Comparison of ENCODE assay signal across 22 cellular contexts in the genomic region with DNA sequence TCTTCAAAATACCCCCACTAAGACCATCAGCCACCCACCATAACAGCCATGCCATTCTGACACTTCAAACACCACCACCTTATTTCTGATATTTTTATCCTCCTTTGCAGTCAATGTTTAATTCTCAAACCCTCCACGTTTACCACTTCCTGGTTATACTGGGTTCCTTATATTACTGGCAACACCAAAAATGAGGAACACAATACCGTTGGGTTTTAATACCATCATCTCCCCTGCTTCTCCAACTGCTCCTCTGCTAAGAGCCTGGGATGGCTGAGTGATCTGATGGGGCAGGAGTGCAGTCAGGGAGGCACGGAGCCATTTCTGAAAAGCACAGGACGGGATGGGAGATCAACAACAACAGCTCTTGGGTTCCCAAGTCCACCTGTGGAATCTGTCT.
"Had no signal": no experiment of that assay in that cellular context is flagged by ENCODE, and none has a peak within 500 bp of the region (broad histone marks: within the 10 kb centered on the region; RNA-seq: fewer than 3 reads in every experiment).

No MANE protein-coding gene starts in this region.

- H3K4me3 ChIP-seq: body of pancreas, left lung, stomach, testis, upper lobe of left lung had no signal

- H3K9me3 ChIP-seq: body of pancreas, left lung, stomach, testis, upper lobe of left lung had no signal

- H3K9me3 Mint-ChIP-seq: activated CD4-positive, alpha-beta memory T cell treated with anti-CD3 and anti-CD28 coated beads, Interleukin-2, amount 10 ng/mL, durations not matched to agents 7 days and 5 days; activated naive CD4-positive, alpha-beta T cell treated with anti-CD3 and anti-CD28 coated beads for 36 hours; mesothelial cell of epicardium; natural killer cell treated with Interleukin-12 subunit alpha and Interleukin-12 subunit beta and Interleukin-15 and Interleukin-18, amount 100 ng/mL, for 72 hours had no signal

- H3K4me1 Mint-ChIP-seq: mesothelial cell of epicardium had no signal

- ATAC-seq: activated CD4-positive, alpha-beta T cell treated with anti-CD3 and anti-CD28 coated beads for 36 hours; activated CD8-positive, alpha-beta memory T cell treated with anti-CD3 and anti-CD28 coated beads, Interleukin-2, amount 10 ng/mL, durations not matched to agents 7 days and 5 days; body of pancreas; left lung; natural killer cell treated with Interleukin-12 subunit alpha and Interleukin-12 subunit beta and Interleukin-15 and Interleukin-18, amount 100 ng/mL, for 72 hours had no signal

- H3K27ac Mint-ChIP-seq: activated CD4-positive, alpha-beta memory T cell treated with anti-CD3 and anti-CD28 coated beads, Interleukin-2, amount 10 ng/mL, durations not matched to agents 7 days and 5 days; activated CD4-positive, alpha-beta T cell treated with anti-CD3 and anti-CD28 coated beads for 36 hours; activated CD8-positive, alpha-beta memory T cell treated with anti-CD3 and anti-CD28 coated beads, Interleukin-2, amount 10 ng/mL, durations not matched to agents 7 days and 5 days; activated naive CD4-positive, alpha-beta T cell treated with anti-CD3 and anti-CD28 coated beads for 36 hours; activated T-cell treated with anti-CD3 and anti-CD28 coated beads, Interleukin-2, amount 50 U/mL, for 24 hours; mesothelial cell of epicardium; natural killer cell treated with Interleukin-12 subunit alpha and Interleukin-12 subunit beta and Interleukin-15 and Interleukin-18, amount 100 ng/mL, for 72 hours had no signal

- H3K4me3 Mint-ChIP-seq: activated CD4-positive, alpha-beta memory T cell treated with anti-CD3 and anti-CD28 coated beads, Interleukin-2, amount 10 ng/mL, durations not matched to agents 7 days and 5 days; activated CD4-positive, alpha-beta T cell treated with anti-CD3 and anti-CD28 coated beads for 36 hours; activated CD8-positive, alpha-beta memory T cell treated with anti-CD3 and anti-CD28 coated beads, Interleukin-2, amount 10 ng/mL, durations not matched to agents 7 days and 5 days; activated naive CD4-positive, alpha-beta T cell treated with anti-CD3 and anti-CD28 coated beads for 36 hours; activated T-cell treated with anti-CD3 and anti-CD28 coated beads, Interleukin-2, amount 50 U/mL, for 24 hours; mesothelial cell of epicardium; natural killer cell treated with Interleukin-12 subunit alpha and Interleukin-12 subunit beta and Interleukin-15 and Interleukin-18, amount 100 ng/mL, for 72 hours had no signal

- H3K27ac ChIP-seq: body of pancreas, left lung, stomach, testis, upper lobe of left lung had no signal

- H3K27me3 ChIP-seq: body of pancreas, left lung, stomach, testis, upper lobe of left lung had no signal

- DNase-seq: activated CD4-positive, alpha-beta memory T cell treated with anti-CD3 and anti-CD28 coated beads, Interleukin-2, amount 10 ng/mL, durations not matched to agents 7 days and 5 days; activated CD4-positive, alpha-beta T cell treated with anti-CD3 and anti-CD28 coated beads for 36 hours; activated CD8-positive, alpha-beta memory T cell treated with anti-CD3 and anti-CD28 coated beads, Interleukin-2, amount 10 ng/mL, durations not matched to agents 7 days and 5 days; activated naive CD4-positive, alpha-beta T cell treated with anti-CD3 and anti-CD28 coated beads for 36 hours; activated T-cell treated with anti-CD3 and anti-CD28 coated beads, Interleukin-2, amount 50 U/mL, for 24 hours; body of pancreas; caudate nucleus; erythroblast; foreskin melanocyte; glutamatergic neuron; hippocampal formation; kidney; left lung; nucleus accumbens; retina; stimulated activated CD4-positive, alpha-beta T cell treated with anti-CD3 and anti-CD28 coated beads, Interleukin-12 subunit alpha, Interleukin-12 subunit beta, amount 100 ng/mL, for 4 hours; stimulated activated CD4-positive, alpha-beta T cell treated with anti-CD3 and anti-CD28 coated beads, Interleukin-1b, Interleukin-23, amount 100 ng/mL, for 48 hours; stomach; testis; upper lobe of left lung had no signal

- H3K4me1 ChIP-seq: body of pancreas, left lung, stomach, testis, upper lobe of left lung had no signal

- H3K27me3 Mint-ChIP-seq: activated CD4-positive, alpha-beta memory T cell treated with anti-CD3 and anti-CD28 coated beads, Interleukin-2, amount 10 ng/mL, durations not matched to agents 7 days and 5 days; activated CD4-positive, alpha-beta T cell treated with anti-CD3 and anti-CD28 coated beads for 36 hours; activated CD8-positive, alpha-beta memory T cell treated with anti-CD3 and anti-CD28 coated beads, Interleukin-2, amount 10 ng/mL, durations not matched to agents 7 days and 5 days; activated T-cell treated with anti-CD3 and anti-CD28 coated beads, Interleukin-2, amount 50 U/mL, for 24 hours; natural killer cell treated with Interleukin-12 subunit alpha and Interleukin-12 subunit beta and Interleukin-15 and Interleukin-18, amount 100 ng/mL, for 72 hours had no signal
